12 cellular contexts compared by ENCODE assay signal in the genomic region with DNA sequence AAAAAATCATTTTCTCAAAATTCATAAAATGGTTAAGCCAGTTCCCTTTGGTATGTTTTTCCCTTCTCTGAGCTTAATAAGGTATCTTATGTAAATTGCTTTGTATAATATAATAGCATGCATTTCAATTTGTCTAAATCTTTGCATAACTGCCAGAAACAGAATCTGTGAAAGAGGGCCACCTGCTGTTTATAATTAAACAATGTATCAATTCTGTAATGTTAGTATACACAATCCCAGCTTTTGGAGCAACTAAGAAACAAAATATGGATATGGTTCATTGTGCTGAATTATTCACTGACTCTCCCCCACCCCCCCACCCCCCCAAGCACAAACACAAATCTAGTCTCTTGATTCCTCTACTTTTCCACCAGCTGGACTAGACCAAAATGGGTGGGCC. TPM values are rescaled to one million over a fixed set of nuclear protein-coding genes. Genes with fewer than 3 reads are reported as not detected.
DNase-seq lines count a peak whose midpoint lies in the region; ATAC-seq, FAIRE-seq and TF ChIP-seq lines count a peak whose summit lies in the region.
"Had no signal": no experiment of that assay in that cellular context is flagged by ENCODE, and none has a peak within 500 bp of the region (broad histone marks: within the 10 kb centered on the region; RNA-seq: fewer than 3 reads in every experiment).

No MANE protein-coding gene starts in this region.

- ATAC-seq in HG03442 (IDR thresholded peaks at IDR 0.05; ENCODE audit: unreplicated experiment) = no peak

- H4K20me1 ChIP-seq in mammary epithelial cell (ENCODE audit: insufficient read depth, low read length) = no peaks in the 10 kb centered on the region

- POLR2A ChIA-PET in MCF 10A (lab: Yijun Ruan, JAX) = interaction anchor here (0.6 kb wide), 1 partner anchor 297 kb away, joined by 4 read pairs; no protein-coding TSS in a partner anchor

- no peaks in the 10 kb centered on the region for H3K9me3 Mint-ChIP-seq in MCF 10A (ENCODE audit: unreplicated experiment)

- DNase-seq in MCF 10A (ENCODE audit: unreplicated experiment) (peak; percentile 13), breast epithelium (ENCODE audit: low spot score in 2 of 2) (no peak), NB4 (ENCODE audit: low read depth) (peak; percentile 44), mammary epithelial cell (peak; percentile 4), prostate gland (ENCODE audit: low spot score) (no peak), GM19239 (ENCODE audit: insufficient read length, low spot score) (no peak), NCI-H1436 (lab: John Stamatoyannopoulos, UW) (no peak)
- DNase-seq: dorsolateral prefrontal cortex; stimulated activated CD4-positive, alpha-beta T cell treated with anti-CD3 and anti-CD28 coated beads, Interleukin-4, amount 100 ng/mL, for 1 hour; stimulated activated naive CD4-positive, alpha-beta T cell had no signal

- H3K4me1 ChIP-seq in breast epithelium (no peaks in the 10 kb centered on the region), mammary epithelial cell (ENCODE audit: insufficient read depth, low read length) (peaks cover 4% of the 10 kb centered on the region), prostate gland (replicated peaks) (no peaks in the 10 kb centered on the region)

- TF ChIP-seq CTCF in MCF 10A (IDR thresholded peaks at IDR 0.05; ENCODE audit: unreplicated experiment) = peak; percentile 31
- no peak for TF ChIP-seq CTCF in breast epithelium (IDR thresholded peaks at IDR 0.05)
- peak; percentile 12 for TF ChIP-seq CTCF in NB4 (IDR thresholded peaks at IDR 0.05; ENCODE audit: low read depth, low read length)
- TF ChIP-seq CTCF in mammary epithelial cell (conservative IDR thresholded peaks at IDR 0.05 in 1 of 2, IDR thresholded peaks at IDR 0.05 in 1 of 2; ENCODE audit: extremely low read depth in 1 of 2, insufficient read depth in 1 of 2, low read depth in 1 of 2, low read length in 2 of 2) = peak; percentile 7 to 26
- TF ChIP-seq CTCF in prostate gland (IDR thresholded peaks at IDR 0.05) = peak in 1 of 4 experiments; percentile 6

- BruUV-seq in MCF 10A (replicated peaks; lab: Mats Ljungman, UMichigan) (no TSS peak), mammary epithelial cell (replicated peaks; lab: Mats Ljungman, UMichigan) (no TSS peak)

- H3K4me3 Mint-ChIP-seq in MCF 10A (ENCODE audit: unreplicated experiment) = no peak overlapping the region

- H3K79me2 ChIP-seq in mammary epithelial cell (ENCODE audit: insufficient read depth, low read length) = no peaks in the 10 kb centered on the region

- no peak overlapping the region for H3K27ac Mint-ChIP-seq in MCF 10A (ENCODE audit: low read depth, unreplicated experiment)

- H3K9me3 ChIP-seq in breast epithelium (no peaks in the 10 kb centered on the region), mammary epithelial cell (replicated peaks; ENCODE audit: insufficient read depth, low read length) (no peaks in the 10 kb centered on the region), prostate gland (no peaks in the 10 kb centered on the region)

- H3K27me3 Mint-ChIP-seq in MCF 10A (ENCODE audit: insufficient read depth, unreplicated experiment) = no peaks in the 10 kb centered on the region

- intact Hi-C loops in MCF 10A (cut with micrococcal nuclease) = loop anchor here (1.0 kb wide), 1 partner anchor 186 kb away; no protein-coding TSS in a partner anchor
- intact Hi-C loops in breast epithelium (cut with DNase I; ENCODE audit: low total_unique reads) = loop anchor here (2.0 kb wide), 1 partner anchor 52 kb away; no protein-coding TSS in a partner anchor
- intact Hi-C loops in mammary epithelial cell (cut with micrococcal nuclease) = loop anchor here (1.0 to 10.0 kb wide), 2 partner anchors 84 to 254 kb away; no protein-coding TSS in a partner anchor
- intact Hi-C loops in prostate gland (cut with DNase I) = no loop called here

- CTCF ChIA-PET in MCF 10A (lab: Yijun Ruan, JAX) = interaction anchor here (0.5 to 2.6 kb wide), 13 partner anchors 17 to 1092 kb away, joined by 3 to 20 read pairs (median 3); no protein-coding TSS in a partner anchor
- CTCF ChIA-PET in mammary epithelial cell (lab: Charles Lee; ENCODE audit: low non-redundant PET) = interaction anchor here (0.9 kb wide), 1 partner anchor 85 kb away, joined by 4 read pairs; no protein-coding TSS in a partner anchor

- H3K4me1 Mint-ChIP-seq in MCF 10A (ENCODE audit: insufficient read depth, unreplicated experiment) = peaks cover 7% of the 10 kb centered on the region

- H2AFZ ChIP-seq in mammary epithelial cell (ENCODE audit: low read depth, low read length) = no peak overlapping the region

- no peaks in the 10 kb centered on the region for H3K27me3 ChIP-seq in breast epithelium
- H3K27me3 ChIP-seq in mammary epithelial cell (ENCODE audit: insufficient read depth, low read length) = no peaks in the 10 kb centered on the region
- no peaks in the 10 kb centered on the region for H3K27me3 ChIP-seq in prostate gland (replicated peaks; ENCODE audit: insufficient read depth)

- in situ Hi-C loops in mammary epithelial cell (cut with MboI; ENCODE audit: low sequenced_read_pairs in 2 of 2) = loop anchor here in 1 of 2 donors (10.0 kb wide), 1 partner anchor 186 kb away; the partner anchor contains the start of gene ZSCAN12

- no peak for TF ChIP-seq POLR2A in breast epithelium (IDR thresholded peaks at IDR 0.05)
- no peak for TF ChIP-seq POLR2A in NB4 (IDR thresholded peaks at IDR 0.05; ENCODE audit: extremely low read depth, insufficient read length)
- no peak for TF ChIP-seq POLR2A in prostate gland (IDR thresholded peaks at IDR 0.05)

- H3K36me3 Mint-ChIP-seq in MCF 10A (ENCODE audit: insufficient read depth, unreplicated experiment) = peaks cover 21% of the 10 kb centered on the region

- no peak overlapping the region for H3K27ac ChIP-seq in breast epithelium
- H3K27ac ChIP-seq in mammary epithelial cell (ENCODE audit: insufficient read depth, low read depth, low read length) = no peak overlapping the region
- H3K27ac ChIP-seq in prostate gland = no peak overlapping the region
- H3K27ac ChIP-seq: dorsolateral prefrontal cortex had no signal

- H3K4me3 ChIP-seq in breast epithelium = no peak overlapping the region
- H3K4me3 ChIP-seq in NB4 (ENCODE audit: low read depth, low read length) = no peak overlapping the region
- H3K4me3 ChIP-seq in mammary epithelial cell (replicated peaks in 1 of 3; ENCODE audit: insufficient read depth in 1 of 3, low read depth in 2 of 3, low read length in 3 of 3) = no peak overlapping the region
- no peak overlapping the region for H3K4me3 ChIP-seq in prostate gland
- H3K4me3 ChIP-seq: dorsolateral prefrontal cortex had no signal

- no peaks in the 10 kb centered on the region for H3K36me3 ChIP-seq in breast epithelium
- no peaks in the 10 kb centered on the region for H3K36me3 ChIP-seq in mammary epithelial cell (ENCODE audit: insufficient read depth, low read length)
- no peaks in the 10 kb centered on the region for H3K36me3 ChIP-seq in prostate gland

- FAIRE-seq in GM19239 (lab: Jason Lieb, UNC) = no peak
- FAIRE-seq: frontal cortex had no signal

- H3K9ac ChIP-seq in mammary epithelial cell (ENCODE audit: insufficient read depth, low read length) = no peak overlapping the region

- dilution Hi-C loops in mammary epithelial cell (cut with HindIII; ENCODE audit: low sequenced_read_pairs) = no loop called here

- no peak overlapping the region for H3K4me2 ChIP-seq in mammary epithelial cell (ENCODE audit: insufficient read depth, low read depth, low read length)

RNA-seq across cellular contexts. Expression of gene GPX5, which starts 54.8 kb away (rescaled TPM):
- not detected in 2 replicates for total RNA-seq in MCF 10A (2022)
- not detected for total RNA-seq in breast epithelium
- not detected for total RNA-seq in mammary epithelial cell
- polyA plus RNA-seq in mammary epithelial cell = not detected
- not detected for polyA minus RNA-seq in mammary epithelial cell
- not detected for total RNA-seq in prostate gland
- total RNA-seq: dorsolateral prefrontal cortex, frontal cortex had no signal

Comparison
In these comparisons a context has a peak if more than half of its experiments do, and no peak if none do; other contexts are left out.
1. DNase-seq: peak in MCF 10A (single experiment), NB4 (single experiment) and mammary epithelial cell (single experiment); none in breast epithelium (0 of 2), prostate gland (single experiment), GM19239 (single experiment) and NCI-H1436 (single experiment).
2. CTCF ChIP-seq: peak in MCF 10A (single experiment), NB4 (single experiment) and mammary epithelial cell (2 of 2); none in breast epithelium (0 of 3).